In the genomic region with DNA sequence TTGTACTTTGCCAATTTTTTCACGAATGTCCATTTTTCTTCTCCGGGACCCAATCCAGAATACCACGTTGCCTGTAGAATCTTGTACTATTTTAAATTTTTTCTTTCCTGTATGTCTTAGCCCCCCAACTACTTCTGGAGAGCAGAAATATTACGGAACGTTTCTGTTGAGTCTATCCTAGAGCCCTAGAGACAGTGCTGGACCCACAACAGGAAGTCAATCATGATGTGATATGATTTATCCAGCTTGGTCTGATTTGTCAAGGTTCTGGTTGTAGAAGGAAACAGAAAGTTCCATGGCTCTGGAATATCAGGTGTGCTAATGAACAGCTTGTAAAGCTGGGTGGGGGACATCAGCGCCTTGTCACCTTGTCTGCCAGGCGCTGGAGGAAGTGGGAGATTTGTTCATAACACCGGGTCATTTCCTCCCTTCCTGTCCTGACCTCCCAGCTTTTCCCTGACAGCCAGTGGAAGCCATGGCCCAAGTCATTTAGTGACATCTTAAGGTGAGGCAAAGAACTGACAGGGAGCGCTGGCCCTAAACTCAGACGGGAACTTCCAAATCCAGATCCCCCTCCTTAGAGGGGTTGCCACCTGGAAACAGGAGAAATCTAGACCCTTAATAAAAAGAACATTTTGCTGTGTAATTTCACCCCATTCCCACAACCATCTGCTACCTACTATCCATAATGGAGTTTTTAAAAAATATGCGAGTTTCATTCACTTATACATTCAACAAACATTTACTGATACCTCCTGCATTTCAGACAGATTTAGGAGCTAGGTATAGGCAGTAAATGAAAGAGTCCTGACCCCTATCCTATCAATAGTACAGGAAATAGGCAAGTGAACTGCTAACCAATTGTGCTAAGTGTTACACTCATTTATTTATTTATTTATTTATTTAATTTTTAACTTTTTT, we compare ENCODE assay signal across 10 cellular contexts.
DNase-seq lines count a peak whose midpoint lies in the region; ATAC-seq, FAIRE-seq and TF ChIP-seq lines count a peak whose summit lies in the region.
"Had no signal": no experiment of that assay in that cellular context is flagged by ENCODE, and none has a peak within 500 bp of the region (broad histone marks: within the 10 kb centered on the region; RNA-seq: fewer than 3 reads in every experiment).

No MANE protein-coding gene starts in this region.

- no peak overlapping the region for H2BK5ac ChIP-seq in mesendoderm (ENCODE audit: low read length)

- no peaks in the 10 kb centered on the region for H3K4me1 ChIP-seq in mesendoderm (ENCODE audit: control insufficient read depth, low read depth, low read length)
- H3K4me1 ChIP-seq: upper lobe of left lung had no signal

- H3K9ac ChIP-seq in mesendoderm (ENCODE audit: low read length): no peak overlapping the region

- no peak overlapping the region for H3K4me2 ChIP-seq in mesendoderm (ENCODE audit: low read length)

- DNase-seq in D721Med (ENCODE audit: insufficient read length, low spot score) (no peak), LHCN-M2 (ENCODE audit: low read depth) (peak; percentile 19), cerebellar cortex (ENCODE audit: low spot score) (peak; percentile 60), mesendoderm (peak; percentile 91)
- DNase-seq in activated CD8-positive, alpha-beta memory T cell treated with anti-CD3 and anti-CD28 coated beads, Interleukin-2, amount 50 U/mL, for 4 hours: no peak
- no peak for DNase-seq in activated CD4-positive, alpha-beta T cell treated with anti-CD3 and anti-CD28 coated beads, Interleukin-2, amount 50 U/mL, for 48 hours
- DNase-seq: erythroblast, upper lobe of left lung had no signal

- H4K5ac ChIP-seq in mesendoderm (ENCODE audit: low read length): no peak overlapping the region

- no peak overlapping the region for H3K56ac ChIP-seq in mesendoderm (ENCODE audit: low read length)

- H3K27me3 ChIP-seq in mesendoderm (ENCODE audit: insufficient read depth, low read length, poor library complexity): no peaks in the 10 kb centered on the region
- H3K27me3 ChIP-seq: upper lobe of left lung had no signal

- H3K36me3 ChIP-seq in mesendoderm (ENCODE audit: control insufficient read depth, insufficient read depth, low read length): no peaks in the 10 kb centered on the region
- H3K36me3 ChIP-seq: upper lobe of left lung had no signal

- no peak overlapping the region for H2BK120ac ChIP-seq in mesendoderm (ENCODE audit: low read depth, low read length)

- H3K79me1 ChIP-seq in mesendoderm (ENCODE audit: low read length): no peaks in the 10 kb centered on the region

- peak; percentile 46 for TF ChIP-seq CTCF in D721Med (IDR thresholded peaks at IDR 0.05; ENCODE audit: insufficient read depth, missing control alignments)

- H3K4me3 ChIP-seq in mesendoderm (ENCODE audit: low read length): no peak overlapping the region
- H3K4me3 ChIP-seq: upper lobe of left lung had no signal

- no peak overlapping the region for H3K27ac ChIP-seq in mesendoderm (ENCODE audit: low read depth, low read length)
- H3K27ac ChIP-seq: upper lobe of left lung had no signal

- H3K4ac ChIP-seq in mesendoderm (ENCODE audit: low read depth, low read length): no peak overlapping the region

- no peak overlapping the region for H2AK5ac ChIP-seq in mesendoderm (ENCODE audit: low read length)

- H2BK15ac ChIP-seq in mesendoderm (replicated peaks; ENCODE audit: low read depth): no peak overlapping the region

- ATAC-seq in GM18519 (IDR thresholded peaks at IDR 0.05; ENCODE audit: low FRiP score, unreplicated experiment) (no peak), HG03045 (IDR thresholded peaks at IDR 0.05; ENCODE audit: unreplicated experiment) (no peak)

- no peaks in the 10 kb centered on the region for H3K79me2 ChIP-seq in mesendoderm (ENCODE audit: control insufficient read depth, insufficient read depth, low read length)

- no peak overlapping the region for H3K23ac ChIP-seq in mesendoderm (ENCODE audit: low read length)

- WGBS in mesendoderm (ENCODE audit: extremely low coverage, insufficient coverage, low lambda C conversion rate): no CpG with 5 or more reads among the region's 11 CpGs

- no peak overlapping the region for H4K8ac ChIP-seq in mesendoderm (ENCODE audit: low read depth, low read length)

- no peak for FAIRE-seq in D721Med (lab: Jason Lieb, UNC)

- no peak overlapping the region for H3K18ac ChIP-seq in mesendoderm (ENCODE audit: low read length)

Comparison
In these comparisons a context has a peak if more than half of its experiments do, and no peak if none do; other contexts are left out.
1. DNase-seq: peak in LHCN-M2 (single experiment), cerebellar cortex (single experiment) and mesendoderm (single experiment); none in D721Med (single experiment), activated CD8-positive, alpha-beta memory T cell treated with anti-CD3 and anti-CD28 coated beads, Interleukin-2, amount 50 U/mL, for 4 hours (single experiment) and activated CD4-positive, alpha-beta T cell treated with anti-CD3 and anti-CD28 coated beads, Interleukin-2, amount 50 U/mL, for 48 hours (0 of 2).